In the genomic region with DNA sequence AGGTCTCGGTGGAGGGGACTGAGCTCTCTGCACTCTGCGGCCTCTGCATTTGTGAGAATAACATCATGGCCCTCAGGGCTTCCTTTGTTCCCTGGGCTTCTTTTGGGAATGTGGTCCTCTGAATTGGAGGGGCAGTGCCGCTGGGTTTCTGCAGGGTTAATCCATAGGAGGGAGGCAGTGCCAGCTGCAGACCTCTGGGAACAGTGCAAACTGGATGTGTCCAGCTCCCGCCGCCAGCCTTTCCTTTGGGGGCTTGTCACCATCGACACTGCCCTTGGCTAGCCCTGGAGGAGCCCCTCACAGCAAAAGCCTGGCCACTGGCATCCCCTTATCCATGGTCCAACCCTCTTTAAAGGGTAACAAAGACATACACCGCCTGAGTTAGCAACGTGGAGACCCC, we compare ENCODE assay signal across 17 cellular contexts.
"Had no signal": no experiment of that assay in that cellular context is flagged by ENCODE, and none has a peak within 500 bp of the region (broad histone marks: within the 10 kb centered on the region; RNA-seq: fewer than 3 reads in every experiment).

No MANE protein-coding gene starts in this region.

- H3K9me3 ChIP-seq: ovary, suprapubic skin, tibial artery, upper lobe of right lung, vagina had no signal

- H2AFZ ChIP-seq: hepatocyte had no signal

- H3K4me1 Mint-ChIP-seq: naive thymus-derived CD4-positive, alpha-beta T cell had no signal

- H3K27me3 ChIP-seq: ovary, suprapubic skin, tibial artery, upper lobe of right lung, vagina had no signal

- DNase-seq: dermis blood vessel endothelial cell; effector CD4-positive, alpha-beta T cell; foreskin melanocyte; kidney; mammary epithelial cell; naive thymus-derived CD4-positive, alpha-beta T cell; nephron progenitor cell; ovary; right cardiac atrium; small intestine; stimulated activated CD4-positive, alpha-beta T cell treated with anti-CD3 and anti-CD28 coated beads, Interleukin-2, amount 100 ng/mL, for 48 hours; stimulated activated naive CD8-positive, alpha-beta T cell treated with anti-CD3 and anti-CD28 coated beads, Interleukin-15, Interleukin-2, amounts not matched to agents 100 U/mL and 50 U/mL, for 24 hours; tibial artery; upper lobe of right lung had no signal

- H3K79me2 ChIP-seq: hepatocyte had no signal

- H3K4me3 ChIP-seq: hepatocyte, ovary, suprapubic skin, tibial artery, upper lobe of right lung, vagina had no signal

- H3K4me3 Mint-ChIP-seq: naive thymus-derived CD4-positive, alpha-beta T cell; nephron progenitor cell had no signal

- H3K27ac ChIP-seq: hepatocyte, ovary, suprapubic skin, tibial artery, upper lobe of right lung, vagina had no signal

- H3K36me3 ChIP-seq: ovary, suprapubic skin, tibial artery, upper lobe of right lung, vagina had no signal

- H3K4me1 ChIP-seq: suprapubic skin, upper lobe of right lung, vagina had no signal

- H3K4me2 ChIP-seq: hepatocyte had no signal
